In the genomic region with DNA sequence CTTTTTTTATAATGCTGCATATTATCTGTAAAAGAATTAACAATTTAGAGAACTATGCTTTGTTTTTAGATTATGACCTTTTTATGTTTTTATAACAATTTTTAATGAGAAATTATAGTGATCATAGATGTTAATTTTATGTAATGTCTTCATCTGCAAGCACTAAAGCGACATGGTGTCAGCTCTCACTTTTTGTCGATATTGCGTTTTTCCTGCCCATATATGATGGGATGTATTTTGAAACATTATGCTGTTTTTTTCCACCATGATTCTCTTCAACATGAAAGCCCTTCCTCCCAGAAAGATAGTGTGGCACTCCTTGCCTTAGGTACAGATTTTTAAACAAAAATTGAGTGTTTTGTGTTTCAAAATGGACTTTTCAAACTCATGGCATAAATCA, we compare ENCODE assay signal across 24 cellular contexts.
"Had no signal": no experiment of that assay in that cellular context is flagged by ENCODE, and none has a peak within 500 bp of the region (broad histone marks: within the 10 kb centered on the region; RNA-seq: fewer than 3 reads in every experiment).

No MANE protein-coding gene starts in this region.

- H3K36me3 ChIP-seq: adrenal gland, SJCRH30 had no signal

- H3K27me3 ChIP-seq: adrenal gland, SJCRH30 had no signal

- H3K4me1 ChIP-seq: adrenal gland, SJCRH30 had no signal

- H3K4me3 ChIP-seq: adrenal gland, SJCRH30, SK-N-MC had no signal

- FAIRE-seq: TTC549 had no signal

- ATAC-seq: activated naive CD4-positive, alpha-beta T cell treated with anti-CD3 and anti-CD28 coated beads, Interleukin-2, amount 50 U/mL, for 72 hours; activated T-cell treated with anti-CD3 and anti-CD28 coated beads, Interleukin-2, amount 50 U/mL, for 4 hours; Panc1 had no signal

- H3K9me3 ChIP-seq: adrenal gland, SJCRH30 had no signal

- DNase-seq: activated CD4-positive, alpha-beta T cell treated with anti-CD3 and anti-CD28 coated beads, Interleukin-2, amount 10 ng/mL, durations not matched to agents 24 days and 14 days; activated CD4-positive, alpha-beta T cell treated with anti-CD3 and anti-CD28 coated beads, Interleukin-2, amount 50 U/mL, for 48 hours; activated CD8-positive, alpha-beta memory T cell treated with anti-CD3 and anti-CD28 coated beads, Interleukin-2, amount 50 U/mL, for 4 hours; activated gamma-delta T cell treated with Interleukin-2 at 50 U/mL for 16 hours; activated naive CD4-positive, alpha-beta T cell treated with anti-CD3 and anti-CD28 coated beads for 36 hours; activated T-cell treated with anti-CD3 and anti-CD28 coated beads for 4 hours; activated T-cell treated with anti-CD3 and anti-CD28 coated beads, Interleukin-2, amount 50 U/mL, for 4 hours; adrenal gland; caudate nucleus; KG1; NCI-H1048; NCI-H1105 treated with DMSO at 0.1 percent for 48 hours; NCI-H1436; NCI-H1694; NCI-H1930; NCI-H2081 treated with DMSO at 0.1 percent for 48 hours; NCI-H345; NCI-H524 treated with DMSO at 0.1 percent for 48 hours; SHP77; SJCRH30 had no signal

- H3K27ac ChIP-seq: adrenal gland, SJCRH30, SK-N-MC had no signal
